8 cellular contexts compared by ENCODE assay signal in genomic region chr1:111139956-111140679, GRCh38. TPM values are rescaled to one million over a fixed set of nuclear protein-coding genes. Genes with fewer than 3 reads are reported as not detected.
DNase-seq lines count a peak whose midpoint lies in the region; ATAC-seq and TF ChIP-seq lines count a peak whose summit lies in the region.

TSS of gene CEPT1 (plus strand) at chr1:111140223. CDS start at chr1:111147715, 7,492 bp downstream.
TSS of gene DRAM2 (minus strand) at chr1:111140093. CDS start at chr1:111131554, 8,539 bp downstream.

- peaks cover 0 to 2% of the 10 kb centered on the region in 2 donors for H3K4me1 ChIP-seq in aorta (ENCODE audit: control insufficient read depth in 1 of 2, insufficient read depth in 2 of 2, low read length in 2 of 2)

- peak; percentile 39 for ATAC-seq in GM18508 (IDR thresholded peaks at IDR 0.05; ENCODE audit: insufficient read depth, unreplicated experiment)
- ATAC-seq in HG02981 (IDR thresholded peaks at IDR 0.05; ENCODE audit: unreplicated experiment) = peak; percentile 70
- ATAC-seq in aorta (ENCODE audit: low FRiP score) = peak; percentile 99

- H3K36me3 ChIP-seq in aorta (ENCODE audit: control insufficient read depth in 1 of 2, insufficient read depth in 2 of 2, low read length in 1 of 2) = no peaks in the 10 kb centered on the region

- DNase-seq in NCI-H2029 (lab: John Stamatoyannopoulos, UW) = peak; percentile 90
- DNase-seq in T-helper 9 cell = peak; percentile 87
- DNase-seq in astrocyte of the cerebellum (ENCODE audit: low read depth) = peak; percentile 84
- DNase-seq in hippocampal formation (lab: John Stamatoyannopoulos, UW) = peak; percentile 85 to 88
- peak; percentile 92 for DNase-seq in renal cortical epithelial cell (ENCODE audit: low read depth)
- DNase-seq in aorta = peak; percentile 98

- peak within 1 kb of the TSS; percentile 93 for H3K4me3 ChIP-seq in astrocyte of the cerebellum (ENCODE audit: low read depth, low read length)
- peak within 1 kb of the TSS; percentile 79 to 92 for H3K4me3 ChIP-seq in aorta (ENCODE audit: low read length in 2 of 2)

- no peaks in the 10 kb centered on the region for H3K9me3 ChIP-seq in aorta (ENCODE audit: control insufficient read depth, low read length)

- no peaks in the 10 kb centered on the region for H3K27me3 ChIP-seq in aorta (ENCODE audit: control insufficient read depth in 1 of 2, insufficient read depth in 2 of 2, low read length in 1 of 2)

- intact Hi-C loops in aorta (cut with DNase I) = no loop called here

- in situ Hi-C loops in astrocyte of the cerebellum (cut with HindIII; ENCODE audit: low sequenced_read_pairs) = no loop called here

- peak within 1 kb of the TSS; percentile 1 to 79 for H3K27ac ChIP-seq in aorta (ENCODE audit: low read depth in 1 of 2, low read length in 2 of 2)

- WGBS in aorta, 2 donors = 0% methylated on average over 66 to 68 of the region's 68 CpGs

- TF ChIP-seq CTCF in astrocyte of the cerebellum (IDR thresholded peaks at IDR 0.05; ENCODE audit: low read depth, low read length, missing control alignments) = no peak

RNA-seq across cellular contexts. Expression of gene CEPT1, which starts in this region (rescaled TPM):
- 52.7 and 85.3 TPM in 2 replicates for total RNA-seq in renal cortical epithelial cell
- total RNA-seq in aorta = 10 to 100 TPM; 24.5 to 41.3 TPM
- 10 to 100 TPM; 13.2 to 13.6 TPM for polyA plus RNA-seq in aorta

RNA-seq across cellular contexts. Expression of gene DRAM2, which starts in this region (rescaled TPM):
- total RNA-seq in renal cortical epithelial cell (95.6 and 101 TPM in 2 replicates), aorta (10 to 100 TPM; 23.6 to 37.6 TPM)
- 10 to 100 TPM; 23.9 to 78.5 TPM for polyA plus RNA-seq in aorta

Comparison
In these comparisons a context has a peak if more than half of its experiments do, and no peak if none do; other contexts are left out.
1. Peak in every context shown above with its lines: DNase-seq, ATAC-seq, H3K4me3 ChIP-seq and H3K27ac ChIP-seq.
2. ATAC-seq: peak in every context shown above with its lines; median percentile 99 in aorta; 70 in HG02981; 39 in GM18508.